17 cellular contexts compared by ENCODE assay signal in genomic region chr18:62037989-62038778, GRCh38.
DNase-seq lines count a peak whose midpoint lies in the region; ATAC-seq, FAIRE-seq and TF ChIP-seq lines count a peak whose summit lies in the region.
"Had no signal": no experiment of that assay in that cellular context is flagged by ENCODE, and none has a peak within 500 bp of the region (broad histone marks: within the 10 kb centered on the region; RNA-seq: fewer than 3 reads in every experiment).

No MANE protein-coding gene starts in this region.

- no peak overlapping the region for H3K4me3 ChIP-seq in astrocyte (ENCODE audit: insufficient read depth, low read depth, low read length)
- no peak overlapping the region for H3K4me3 ChIP-seq in gastroesophageal sphincter
- H3K4me3 ChIP-seq in osteoblast (ENCODE audit: insufficient read depth, low read length) = no peak overlapping the region
- H3K4me3 ChIP-seq: psoas muscle had no signal

- ATAC-seq in gastroesophageal sphincter (peak; percentile 31), T-helper 17 cell (no peak), HG02588 (IDR thresholded peaks at IDR 0.05; ENCODE audit: unreplicated experiment) (no peak)
- ATAC-seq: naive thymus-derived CD8-positive, alpha-beta T cell; psoas muscle had no signal

- DNase-seq in G401 (ENCODE audit: low spot score) (peak; percentile 13), astrocyte (ENCODE audit: low read depth) (peak; percentile 45), osteoblast (ENCODE audit: insufficient read length, low spot score, missing footprints) (peak; percentile 62), T-helper 17 cell (no peak), MCF 10A (ENCODE audit: unreplicated experiment) (no peak), hypothalamus (lab: John Stamatoyannopoulos, UW) (no peak)
- DNase-seq: activated CD4-positive, alpha-beta T cell treated with anti-CD3 and anti-CD28 coated beads, Interleukin-2, amount 10 ng/mL, durations not matched to agents 7 days and 5 days; activated naive CD8-positive, alpha-beta T cell treated with anti-CD3 and anti-CD28 coated beads, Interleukin-2, amount 10 ng/mL, durations not matched to agents 7 days and 5 days; activated T-cell treated with anti-CD3 and anti-CD28 coated beads, Interleukin-2, amount 50 U/mL, for 24 hours; BE2C; naive thymus-derived CD8-positive, alpha-beta T cell; T1000 had no signal

- FAIRE-seq in astrocyte (lab: Jason Lieb, UNC) = no peak
- FAIRE-seq: GM19239 had no signal

- intact Hi-C loops in MCF 10A (cut with micrococcal nuclease) = no loop called here

- no peaks in the 10 kb centered on the region for H3K79me2 ChIP-seq in astrocyte (ENCODE audit: insufficient read depth, low read length)
- no peaks in the 10 kb centered on the region for H3K79me2 ChIP-seq in osteoblast (ENCODE audit: insufficient read depth, low read length)

- H3K36me3 Mint-ChIP-seq in astrocyte (ENCODE audit: low read depth, unreplicated experiment) = no peaks in the 10 kb centered on the region
- no peaks in the 10 kb centered on the region for H3K36me3 Mint-ChIP-seq in T-helper 17 cell (ENCODE audit: low read depth)
- H3K36me3 Mint-ChIP-seq in MCF 10A (ENCODE audit: insufficient read depth, unreplicated experiment) = no peaks in the 10 kb centered on the region

- POLR2A ChIA-PET in MCF 10A (lab: Yijun Ruan, JAX) = interaction anchor here (0.9 kb wide), 1 partner anchor 71 kb away, joined by 3 read pairs; no protein-coding TSS in a partner anchor

- H3K4me2 ChIP-seq in astrocyte (ENCODE audit: low read length) (peak overlapping the region; percentile 40), osteoblast (ENCODE audit: insufficient read depth, low read length) (peak overlapping the region; percentile 41)

- TF ChIP-seq EP300 in gastroesophageal sphincter (IDR thresholded peaks at IDR 0.05) = no peak

- H3K9me3 ChIP-seq in astrocyte (ENCODE audit: insufficient read depth, low read depth, low read length) (no peaks in the 10 kb centered on the region), gastroesophageal sphincter (no peaks in the 10 kb centered on the region), osteoblast (ENCODE audit: low read depth, low read length) (no peaks in the 10 kb centered on the region), T-helper 17 cell (ENCODE audit: control insufficient read depth, low read length, poor library complexity, severe bottlenecking) (no peaks in the 10 kb centered on the region)
- H3K9me3 ChIP-seq: BE2C, psoas muscle had no signal

- H3K27me3 ChIP-seq in astrocyte (ENCODE audit: insufficient read depth, low read length) = no peaks in the 10 kb centered on the region
- no peaks in the 10 kb centered on the region for H3K27me3 ChIP-seq in gastroesophageal sphincter
- no peaks in the 10 kb centered on the region for H3K27me3 ChIP-seq in osteoblast (ENCODE audit: insufficient read depth, low read length)
- H3K27me3 ChIP-seq: BE2C had no signal

- no TSS peak for BruUV-seq in MCF 10A (replicated peaks; lab: Mats Ljungman, UMichigan)

- TF ChIP-seq CTCF in astrocyte (IDR thresholded peaks at IDR 0.05; ENCODE audit: insufficient read depth, low read depth, low read length) (no peak), gastroesophageal sphincter (IDR thresholded peaks at IDR 0.05) (no peak), osteoblast (IDR thresholded peaks at IDR 0.05; ENCODE audit: extremely low read depth, low read depth, low read length) (no peak), MCF 10A (IDR thresholded peaks at IDR 0.05; ENCODE audit: unreplicated experiment) (no peak)

- H3K9ac ChIP-seq in astrocyte (ENCODE audit: low read length) = no peak overlapping the region

- in situ Hi-C loops in G401 (cut with HindIII; ENCODE audit: low sequenced_read_pairs) = no loop called here

- H3K27ac ChIP-seq in astrocyte (ENCODE audit: low read depth, low read length) (no peak overlapping the region), gastroesophageal sphincter (no peak overlapping the region), osteoblast (ENCODE audit: low read depth, low read length) (peak overlapping the region; percentile 54)
- H3K27ac ChIP-seq: psoas muscle had no signal

- no peak overlapping the region for H2AFZ ChIP-seq in astrocyte (ENCODE audit: low read depth, low read length)
- H2AFZ ChIP-seq in osteoblast (ENCODE audit: low read length) = no peak overlapping the region

- H3K36me3 ChIP-seq in astrocyte (ENCODE audit: insufficient read depth, low read length) (no peaks in the 10 kb centered on the region), gastroesophageal sphincter (peaks cover 0 to 8% of the 10 kb centered on the region in 2 donors), osteoblast (ENCODE audit: insufficient read depth, low read length) (no peaks in the 10 kb centered on the region)
- H3K36me3 ChIP-seq: BE2C had no signal

- peaks cover 5% of the 10 kb centered on the region for H3K4me1 Mint-ChIP-seq in astrocyte (ENCODE audit: low read depth, unreplicated experiment)
- peaks cover 12% of the 10 kb centered on the region for H3K4me1 Mint-ChIP-seq in T-helper 17 cell
- no peaks in the 10 kb centered on the region for H3K4me1 Mint-ChIP-seq in MCF 10A (ENCODE audit: insufficient read depth, unreplicated experiment)

- no peak overlapping the region for H3K4me3 Mint-ChIP-seq in astrocyte (ENCODE audit: unreplicated experiment)
- no peak overlapping the region for H3K4me3 Mint-ChIP-seq in T-helper 17 cell
- no peak overlapping the region for H3K4me3 Mint-ChIP-seq in MCF 10A (ENCODE audit: unreplicated experiment)
- H3K4me3 Mint-ChIP-seq: activated CD4-positive, alpha-beta T cell treated with anti-CD3 and anti-CD28 coated beads, Interleukin-2, amount 10 ng/mL, durations not matched to agents 7 days and 5 days; activated naive CD8-positive, alpha-beta T cell treated with anti-CD3 and anti-CD28 coated beads, Interleukin-2, amount 10 ng/mL, durations not matched to agents 7 days and 5 days; activated T-cell treated with anti-CD3 and anti-CD28 coated beads, Interleukin-2, amount 50 U/mL, for 24 hours; dendritic cell treated with granulocyte-macrophage colony-stimulating factor and Interleukin-4, amounts not matched to agents 40 ng/mL and 50 ng/mL, for 4 days; naive thymus-derived CD8-positive, alpha-beta T cell had no signal

- CTCF ChIA-PET in MCF 10A (lab: Yijun Ruan, JAX) = interaction anchor here (0.5 to 0.7 kb wide), 5 partner anchors 103 to 457 kb away, joined by 3 to 5 read pairs (median 3); no protein-coding TSS in a partner anchor

- no peak for TF ChIP-seq POLR2A in gastroesophageal sphincter (IDR thresholded peaks at IDR 0.05)

- H3K4me1 ChIP-seq in astrocyte (ENCODE audit: insufficient read depth, low read length) = peaks cover 4% of the 10 kb centered on the region
- H3K4me1 ChIP-seq in gastroesophageal sphincter = no peaks in the 10 kb centered on the region
- H3K4me1 ChIP-seq in osteoblast (ENCODE audit: insufficient read depth, low read length) = peaks cover 14% of the 10 kb centered on the region
- H3K4me1 ChIP-seq: BE2C, psoas muscle had no signal

- H3K9me3 Mint-ChIP-seq in astrocyte (ENCODE audit: unreplicated experiment) (no peaks in the 10 kb centered on the region), MCF 10A (ENCODE audit: unreplicated experiment) (no peaks in the 10 kb centered on the region)
- H3K9me3 Mint-ChIP-seq: activated T-cell treated with anti-CD3 and anti-CD28 coated beads, Interleukin-2, amount 50 U/mL, for 24 hours; dendritic cell treated with granulocyte-macrophage colony-stimulating factor and Interleukin-4, amounts not matched to agents 40 ng/mL and 50 ng/mL, for 4 days; naive thymus-derived CD8-positive, alpha-beta T cell had no signal

- no peaks in the 10 kb centered on the region for H3K27me3 Mint-ChIP-seq in astrocyte (ENCODE audit: low read depth, unreplicated experiment)
- H3K27me3 Mint-ChIP-seq in T-helper 17 cell = no peaks in the 10 kb centered on the region
- no peaks in the 10 kb centered on the region for H3K27me3 Mint-ChIP-seq in MCF 10A (ENCODE audit: insufficient read depth, unreplicated experiment)
- H3K27me3 Mint-ChIP-seq: activated CD4-positive, alpha-beta T cell treated with anti-CD3 and anti-CD28 coated beads, Interleukin-2, amount 10 ng/mL, durations not matched to agents 7 days and 5 days; activated naive CD8-positive, alpha-beta T cell treated with anti-CD3 and anti-CD28 coated beads, Interleukin-2, amount 10 ng/mL, durations not matched to agents 7 days and 5 days; activated T-cell treated with anti-CD3 and anti-CD28 coated beads, Interleukin-2, amount 50 U/mL, for 24 hours had no signal

- H3K27ac Mint-ChIP-seq in astrocyte (ENCODE audit: unreplicated experiment) = no peak overlapping the region
- H3K27ac Mint-ChIP-seq in T-helper 17 cell = no peak overlapping the region
- H3K27ac Mint-ChIP-seq in MCF 10A (ENCODE audit: low read depth, unreplicated experiment) = no peak overlapping the region
- H3K27ac Mint-ChIP-seq: activated CD4-positive, alpha-beta T cell treated with anti-CD3 and anti-CD28 coated beads, Interleukin-2, amount 10 ng/mL, durations not matched to agents 7 days and 5 days; activated naive CD8-positive, alpha-beta T cell treated with anti-CD3 and anti-CD28 coated beads, Interleukin-2, amount 10 ng/mL, durations not matched to agents 7 days and 5 days; activated T-cell treated with anti-CD3 and anti-CD28 coated beads, Interleukin-2, amount 50 U/mL, for 24 hours; dendritic cell treated with granulocyte-macrophage colony-stimulating factor and Interleukin-4, amounts not matched to agents 40 ng/mL and 50 ng/mL, for 4 days; naive thymus-derived CD8-positive, alpha-beta T cell had no signal

- H4K20me1 ChIP-seq in astrocyte (ENCODE audit: insufficient read depth, low read length) (no peaks in the 10 kb centered on the region), osteoblast (ENCODE audit: insufficient read depth, low read length) (no peaks in the 10 kb centered on the region)

- WGBS in gastroesophageal sphincter (ENCODE audit: low coverage in 1 of 2), 2 donors = 26 to 27% methylated on average over 6 of the region's 6 CpGs

Comparison
In these comparisons a context has a peak if more than half of its experiments do, and no peak if none do; other contexts are left out.
1. DNase-seq: peak in G401 (single experiment), astrocyte (single experiment) and osteoblast (single experiment); none in T-helper 17 cell (0 of 3), MCF 10A (single experiment) and hypothalamus (0 of 51).